ENCODE assay signal across 20 cellular contexts in the genomic region with DNA sequence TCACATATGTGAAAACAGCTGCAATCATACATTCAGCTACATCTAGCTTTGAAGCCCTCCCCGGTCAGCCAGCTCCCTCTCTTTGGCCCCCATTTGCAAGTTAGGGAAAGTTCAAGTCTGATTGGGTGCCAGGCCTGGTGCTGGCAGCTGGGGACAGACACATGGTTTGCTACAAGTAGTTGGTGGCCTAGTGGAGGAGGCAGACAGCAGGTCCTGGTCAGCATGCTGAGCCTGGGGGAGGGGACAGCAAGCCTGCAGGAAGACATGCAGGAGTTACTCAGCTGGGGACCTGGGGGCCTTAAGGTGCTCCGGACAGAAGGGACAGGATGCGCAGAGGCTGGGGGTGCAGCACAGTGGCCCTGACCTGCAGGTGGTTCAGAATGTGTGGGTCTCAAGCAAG.
DNase-seq lines count a peak whose midpoint lies in the region; ATAC-seq lines count a peak whose summit lies in the region.
"Had no signal": no experiment of that assay in that cellular context is flagged by ENCODE, and none has a peak within 500 bp of the region (broad histone marks: within the 10 kb centered on the region; RNA-seq: fewer than 3 reads in every experiment).

No MANE protein-coding gene starts in this region.

- intact Hi-C loops in cardiac septum (cut with DNase I) (no loop called here), Right ventricle myocardium superior (cut with DNase I) (no loop called here), sciatic nerve (cut with DNase I) (no loop called here)

- peak; percentile 24 for DNase-seq in cardiac septum (ENCODE audit: low spot score)
- no peak for DNase-seq in Right ventricle myocardium superior
- DNase-seq in mesenteric fat pad (ENCODE audit: low spot score), result peak; percentile 60
- peak; percentile 13 for DNase-seq in sciatic nerve (ENCODE audit: low spot score)
- DNase-seq in germinal center (ENCODE audit: low spot score), result no peak
- no peak for DNase-seq in AG08396 (ENCODE audit: low spot score)
- DNase-seq: 8988T; ACHN; C1 segment of cervical spinal cord; Calu3; CD4-positive, alpha-beta memory T cell; COR-L47; DMS53; DMS79 treated with DMSO at 0.1 percent for 48 hours; GF-D8; H9 had no signal

- ATAC-seq in Right ventricle myocardium superior (ENCODE audit: poor library complexity), result no peak
- ATAC-seq in sciatic nerve, result no peak
- ATAC-seq in HG02840 (IDR thresholded peaks at IDR 0.05; ENCODE audit: low FRiP score, unreplicated experiment), result no peak
- ATAC-seq: A549, GM23338, HCT116 had no signal

Comparison
In these comparisons a context has a peak if more than half of its experiments do, and no peak if none do; other contexts are left out.
1. DNase-seq: peak in cardiac septum (single experiment), mesenteric fat pad (single experiment) and sciatic nerve (single experiment); none in Right ventricle myocardium superior (single experiment), germinal center (single experiment) and AG08396 (single experiment).